In the genomic region with DNA sequence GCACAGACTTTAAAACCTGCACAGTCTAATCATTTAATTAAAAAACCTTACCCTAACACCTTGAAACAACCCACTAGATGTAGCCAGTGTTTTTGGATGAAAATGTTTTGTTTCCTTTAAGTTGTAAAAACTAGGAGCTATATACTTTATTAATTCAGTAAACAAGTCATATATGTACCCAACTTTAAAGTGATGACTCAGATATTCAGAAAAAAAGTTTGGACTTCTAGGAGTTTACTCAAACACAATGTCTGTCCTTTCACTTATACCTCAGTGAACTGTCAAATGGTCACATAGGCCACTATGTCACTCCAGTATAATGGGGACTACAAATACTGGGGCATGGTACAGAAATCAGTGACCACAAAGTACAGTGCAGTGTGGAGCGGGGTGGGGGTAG, we compare ENCODE assay signal across 20 cellular contexts.
DNase-seq lines count a peak whose midpoint lies in the region; ATAC-seq, FAIRE-seq and TF ChIP-seq lines count a peak whose summit lies in the region.
"Had no signal": no experiment of that assay in that cellular context is flagged by ENCODE, and none has a peak within 500 bp of the region (broad histone marks: within the 10 kb centered on the region; RNA-seq: fewer than 3 reads in every experiment).

No MANE protein-coding gene starts in this region.

- CTCF ChIA-PET in HepG2 (lab: Yijun Ruan, JAX; ENCODE audit: low intra/inter-chr PET ratio, low total read pairs) = no interaction called here
- CTCF ChIA-PET in K562 (lab: Yijun Ruan, JAX; ENCODE audit: low intra/inter-chr PET ratio) = no interaction called here

- WGBS in HepG2 (ENCODE audit: low lambda C conversion rate) = 4% methylated on average over 1 of the region's 1 CpG
- 50% methylated on average over 1 of the region's 1 CpG for WGBS in right lobe of liver (ENCODE audit: insufficient coverage, low coverage, low lambda C conversion rate, missing lambda C conversion rate)
- WGBS in K562 (ENCODE audit: insufficient coverage, low coverage, missing lambda C conversion rate) = 0% methylated on average over 1 of the region's 1 CpG

- H3K9ac ChIP-seq in HepG2 (ENCODE audit: insufficient read depth, low read depth, low read length) (no peak overlapping the region), K562 (ENCODE audit: insufficient read depth in 1 of 2, low read depth in 2 of 2, low read length in 2 of 2) (no peak overlapping the region)
- H3K9ac ChIP-seq: BLaER1 treated with 17β-estradiol and CSF1 and Interleukin-3, amounts not matched to agents 10 nM and 100 nM had no signal

- POLR2A ChIA-PET in HepG2 (lab: Yijun Ruan, JAX) = no interaction called here
- POLR2A ChIA-PET in K562 (lab: Yijun Ruan, JAX) = no interaction called here

- in situ Hi-C loops in HepG2 (cut with HindIII; ENCODE audit: extremely low pct_ligation_motif_present, low pct_unique_long_range_greater_than_20kb) = no loop called here
- in situ Hi-C loops in K562 (cut with MboI) = no loop called here

- H3K4me1 ChIP-seq in HepG2 (ENCODE audit: insufficient read depth, low read length) (no peaks in the 10 kb centered on the region), right lobe of liver (no peaks in the 10 kb centered on the region), K562 (replicated peaks in 1 of 2; ENCODE audit: control insufficient read depth in 2 of 2, insufficient read depth in 2 of 2, low read length in 2 of 2) (no peaks in the 10 kb centered on the region)
- H3K4me1 ChIP-seq: BLaER1 treated with 17β-estradiol and CSF1 and Interleukin-3, amounts not matched to agents 10 nM and 100 nM; Caco-2 had no signal

- no peak for FAIRE-seq in HepG2 (lab: Jason Lieb, UNC)
- no peak for FAIRE-seq in K562 (lab: Jason Lieb, UNC)
- FAIRE-seq: A204.1, D721Med, G401.6, GM12891, GM19239 had no signal

- no peaks in the 10 kb centered on the region for H3K79me2 ChIP-seq in HepG2 (ENCODE audit: insufficient read depth, low read length)
- no peaks in the 10 kb centered on the region for H3K79me2 ChIP-seq in K562 (ENCODE audit: control insufficient read depth, insufficient read depth, low read length)

- TF ChIP-seq POLR2A in HepG2 (IDR thresholded peaks at IDR 0.05; ENCODE audit: insufficient read depth in 1 of 2, low read depth in 2 of 2, low read length in 2 of 2) (no peak), right lobe of liver (IDR thresholded peaks at IDR 0.05) (no peak), K562 (conservative IDR thresholded peaks at IDR 0.05) (no peak)

- BruUV-seq in HepG2 (replicated peaks; lab: Mats Ljungman, UMichigan) = no TSS peak
- BruUV-seq in K562 (replicated peaks; lab: Mats Ljungman, UMichigan) = no TSS peak

- no peak for TF ChIP-seq RAD21 in HepG2 (CRISPR knock-in tag; IDR thresholded peaks at IDR 0.05)
- no peak for TF ChIP-seq RAD21 in K562 (CRISPR knock-in tag; conservative IDR thresholded peaks at IDR 0.05 in 1 of 2, IDR thresholded peaks at IDR 0.05 in 1 of 2)

- no peak overlapping the region for H2AFZ ChIP-seq in HepG2 (ENCODE audit: low read length)
- H2AFZ ChIP-seq in K562 (ENCODE audit: low read depth, low read length) = no peak overlapping the region

- H3K4me3 ChIP-seq in HepG2 (replicated peaks in 1 of 3; ENCODE audit: insufficient read depth in 1 of 3, low read depth in 2 of 3, low read length in 3 of 3) (no peak overlapping the region), right lobe of liver (no peak overlapping the region), K562 (no peak overlapping the region)
- H3K4me3 ChIP-seq: BLaER1 treated with 17β-estradiol and CSF1 and Interleukin-3, amounts not matched to agents 10 nM and 100 nM had no signal

- no peak for TF ChIP-seq CTCF in HepG2 (CRISPR knock-in tag; IDR thresholded peaks at IDR 0.05)
- no peak for TF ChIP-seq CTCF in right lobe of liver (IDR thresholded peaks at IDR 0.05)
- no peak for TF ChIP-seq CTCF in K562 (IDR thresholded peaks at IDR 0.05 in 2 of 3, conservative IDR thresholded peaks at IDR 0.05 in 1 of 3; ENCODE audit: insufficient read depth in 2 of 3, low read depth in 1 of 3, low read length in 3 of 3)

- H3K27me3 ChIP-seq in HepG2 (ENCODE audit: control insufficient read depth in 1 of 2, insufficient read depth in 2 of 2, low read length in 2 of 2) (no peaks in the 10 kb centered on the region), right lobe of liver (no peaks in the 10 kb centered on the region), K562 (ENCODE audit: control insufficient read depth in 2 of 2, insufficient read depth in 2 of 2, low read length in 2 of 2) (no peaks in the 10 kb centered on the region)
- H3K27me3 ChIP-seq: BLaER1 treated with 17β-estradiol and CSF1 and Interleukin-3, amounts not matched to agents 10 nM and 100 nM had no signal

- no peak overlapping the region for H3K4me2 ChIP-seq in HepG2 (ENCODE audit: low read depth, low read length)
- no peak overlapping the region for H3K4me2 ChIP-seq in K562 (ENCODE audit: insufficient read depth, low read length)
- H3K4me2 ChIP-seq: BLaER1 treated with 17β-estradiol and CSF1 and Interleukin-3, amounts not matched to agents 10 nM and 100 nM had no signal

- intact Hi-C loops in HepG2 (cut with micrococcal nuclease; ENCODE audit: unreplicated experiment) (no loop called here), right lobe of liver (cut with DNase I) (no loop called here), K562 (cut with micrococcal nuclease) (no loop called here)

- no peak overlapping the region for H3K27ac ChIP-seq in HepG2 (ENCODE audit: extremely low read length, insufficient read depth, low read length)
- H3K27ac ChIP-seq in right lobe of liver = no peak overlapping the region
- H3K27ac ChIP-seq in K562 (ENCODE audit: extremely low read depth, low read depth, low read length) = no peak overlapping the region
- H3K27ac ChIP-seq: 22Rv1; BLaER1 treated with 17β-estradiol and CSF1 and Interleukin-3, amounts not matched to agents 10 nM and 100 nM; C4-2B had no signal

- ATAC-seq in HepG2 = no peak
- no peak for ATAC-seq in right lobe of liver
- ATAC-seq in K562 = no peak
- no peak for ATAC-seq in esophagus mucosa
- ATAC-seq: CD8-positive, alpha-beta T cell had no signal

- H4K20me1 ChIP-seq in HepG2 (ENCODE audit: insufficient read depth, low read length) = no peaks in the 10 kb centered on the region
- no peaks in the 10 kb centered on the region for H4K20me1 ChIP-seq in K562 (replicated peaks; ENCODE audit: control insufficient read depth, insufficient read depth, low read length)
- H4K20me1 ChIP-seq: BLaER1 treated with 17β-estradiol and CSF1 and Interleukin-3, amounts not matched to agents 10 nM and 100 nM had no signal

- H3K9me3 ChIP-seq in HepG2 (ENCODE audit: low read length) (no peaks in the 10 kb centered on the region), right lobe of liver (no peaks in the 10 kb centered on the region), K562 (replicated peaks; ENCODE audit: control insufficient read depth, insufficient read depth, low read depth, low read length) (no peaks in the 10 kb centered on the region)
- H3K9me3 ChIP-seq: BLaER1 treated with 17β-estradiol and CSF1 and Interleukin-3, amounts not matched to agents 10 nM and 100 nM; Caco-2 had no signal

- no peak for TF ChIP-seq EP300 in HepG2 (IDR thresholded peaks at IDR 0.05; ENCODE audit: low read depth in 2 of 2, low read length in 2 of 2)
- TF ChIP-seq EP300 in HepG2 (CRISPR knock-in tag; IDR thresholded peaks at IDR 0.05; ENCODE audit: borderline replicate concordance) = no peak
- TF ChIP-seq EP300 in K562 (IDR thresholded peaks at IDR 0.05; ENCODE audit: low read length) = no peak

- no peak for DNase-seq in HepG2 (ENCODE audit: low spot score)
- DNase-seq in right lobe of liver = no peak
- no peak for DNase-seq in K562 (ENCODE audit: extremely low read depth in 1 of 4, low spot score in 3 of 4)
- no peak for DNase-seq in 8988T
- DNase-seq: AML-193; Caco-2; Calu3; CD4-positive, alpha-beta T cell; CD8-positive, alpha-beta T cell; DMS79 treated with DMSO at 0.1 percent for 48 hours; GF-D8 had no signal

- H3K9me1 ChIP-seq in K562 (ENCODE audit: control insufficient read depth, insufficient read depth, low read length) = no peaks in the 10 kb centered on the region

- H3K36me3 ChIP-seq in HepG2 (replicated peaks in 1 of 2; ENCODE audit: control insufficient read depth in 1 of 2, insufficient read depth in 2 of 2, low read length in 2 of 2) (no peaks in the 10 kb centered on the region), right lobe of liver (no peaks in the 10 kb centered on the region), K562 (ENCODE audit: control insufficient read depth, insufficient read depth, low read length) (no peaks in the 10 kb centered on the region)
- H3K36me3 ChIP-seq: BLaER1 treated with 17β-estradiol and CSF1 and Interleukin-3, amounts not matched to agents 10 nM and 100 nM had no signal

TF ChIP-seq in HepG2, 621 proteins besides CTCF, POLR2A, EP300 and RAD21 (continues in another document):
- TF ChIP-seq PHF21A (CRISPR knock-in tag; IDR thresholded peaks at IDR 0.05) (no peak), MAFK (conservative IDR thresholded peaks at IDR 0.05 in 1 of 2, IDR thresholded peaks at IDR 0.05 in 1 of 2; ENCODE audit: low read length in 2 of 2) (peak; percentile 53 to 80), ZBTB21 (CRISPR knock-in tag; IDR thresholded peaks at IDR 0.05) (no peak)

TF ChIP-seq in K562, 482 proteins besides CTCF, POLR2A, EP300 and RAD21:
- 0 out of 2 replicates have a peak, but pooled peaks have one; percentile 45 for TF ChIP-seq ZNF316 (IDR thresholded peaks at IDR 0.05)
- no peak for TF ChIP-seq NR2C2 (CRISPR knock-in tag; IDR thresholded peaks at IDR 0.05)
- TF ChIP-seq NR2C2 (tag; IDR thresholded peaks at IDR 0.05) = no peak
